Comparison of ENCODE assay signal across 1 cellular context in the genomic region with DNA sequence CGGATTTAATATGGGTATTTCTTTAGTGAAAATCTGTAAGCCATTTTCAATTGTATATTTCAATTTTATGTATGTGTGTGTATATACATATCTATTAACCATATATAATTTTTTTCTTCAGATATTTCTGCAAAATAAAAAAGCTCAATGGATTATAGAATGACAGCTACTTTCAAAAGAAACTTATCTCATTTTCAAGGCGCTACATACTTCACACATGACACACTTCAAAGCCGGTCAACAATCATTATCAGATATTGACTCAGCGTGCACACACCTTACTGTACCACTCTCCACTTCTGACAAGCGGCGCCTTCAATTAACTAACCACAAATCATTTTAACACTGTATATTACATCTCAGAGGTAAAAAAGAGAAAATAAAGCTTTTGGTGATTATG.
TF ChIP-seq lines count a peak whose summit lies in the region.

No MANE protein-coding gene starts in this region.

TF ChIP-seq in GM12878, 131 proteins besides CTCF, POLR2A, EP300 and RAD21 (continued from another document):
- TF ChIP-seq, protein P1, sequence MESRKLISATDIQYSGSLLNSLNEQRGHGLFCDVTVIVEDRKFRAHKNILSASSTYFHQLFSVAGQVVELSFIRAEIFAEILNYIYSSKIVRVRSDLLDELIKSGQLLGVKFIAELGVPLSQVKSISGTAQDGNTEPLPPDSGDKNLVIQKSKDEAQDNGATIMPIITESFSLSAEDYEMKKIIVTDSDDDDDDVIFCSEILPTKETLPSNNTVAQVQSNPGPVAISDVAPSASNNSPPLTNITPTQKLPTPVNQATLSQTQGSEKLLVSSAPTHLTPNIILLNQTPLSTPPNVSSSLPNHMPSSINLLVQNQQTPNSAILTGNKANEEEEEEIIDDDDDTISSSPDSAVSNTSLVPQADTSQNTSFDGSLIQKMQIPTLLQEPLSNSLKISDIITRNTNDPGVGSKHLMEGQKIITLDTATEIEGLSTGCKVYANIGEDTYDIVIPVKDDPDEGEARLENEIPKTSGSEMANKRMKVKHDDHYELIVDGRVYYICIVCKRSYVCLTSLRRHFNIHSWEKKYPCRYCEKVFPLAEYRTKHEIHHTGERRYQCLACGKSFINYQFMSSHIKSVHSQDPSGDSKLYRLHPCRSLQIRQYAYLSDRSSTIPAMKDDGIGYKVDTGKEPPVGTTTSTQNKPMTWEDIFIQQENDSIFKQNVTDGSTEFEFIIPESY (IDR thresholded peaks at IDR 0.05) = peak; percentile 90
- TF ChIP-seq MLLT1 (IDR thresholded peaks at IDR 0.05) (no peak), MYB (IDR thresholded peaks at IDR 0.05; ENCODE audit: borderline replicate concordance, low read depth, low read length) (no peak), RELA (IDR thresholded peaks at IDR 0.05; ENCODE audit: borderline replicate concordance, partially characterized antibody) (no peak)
- TF ChIP-seq, protein P2, sequence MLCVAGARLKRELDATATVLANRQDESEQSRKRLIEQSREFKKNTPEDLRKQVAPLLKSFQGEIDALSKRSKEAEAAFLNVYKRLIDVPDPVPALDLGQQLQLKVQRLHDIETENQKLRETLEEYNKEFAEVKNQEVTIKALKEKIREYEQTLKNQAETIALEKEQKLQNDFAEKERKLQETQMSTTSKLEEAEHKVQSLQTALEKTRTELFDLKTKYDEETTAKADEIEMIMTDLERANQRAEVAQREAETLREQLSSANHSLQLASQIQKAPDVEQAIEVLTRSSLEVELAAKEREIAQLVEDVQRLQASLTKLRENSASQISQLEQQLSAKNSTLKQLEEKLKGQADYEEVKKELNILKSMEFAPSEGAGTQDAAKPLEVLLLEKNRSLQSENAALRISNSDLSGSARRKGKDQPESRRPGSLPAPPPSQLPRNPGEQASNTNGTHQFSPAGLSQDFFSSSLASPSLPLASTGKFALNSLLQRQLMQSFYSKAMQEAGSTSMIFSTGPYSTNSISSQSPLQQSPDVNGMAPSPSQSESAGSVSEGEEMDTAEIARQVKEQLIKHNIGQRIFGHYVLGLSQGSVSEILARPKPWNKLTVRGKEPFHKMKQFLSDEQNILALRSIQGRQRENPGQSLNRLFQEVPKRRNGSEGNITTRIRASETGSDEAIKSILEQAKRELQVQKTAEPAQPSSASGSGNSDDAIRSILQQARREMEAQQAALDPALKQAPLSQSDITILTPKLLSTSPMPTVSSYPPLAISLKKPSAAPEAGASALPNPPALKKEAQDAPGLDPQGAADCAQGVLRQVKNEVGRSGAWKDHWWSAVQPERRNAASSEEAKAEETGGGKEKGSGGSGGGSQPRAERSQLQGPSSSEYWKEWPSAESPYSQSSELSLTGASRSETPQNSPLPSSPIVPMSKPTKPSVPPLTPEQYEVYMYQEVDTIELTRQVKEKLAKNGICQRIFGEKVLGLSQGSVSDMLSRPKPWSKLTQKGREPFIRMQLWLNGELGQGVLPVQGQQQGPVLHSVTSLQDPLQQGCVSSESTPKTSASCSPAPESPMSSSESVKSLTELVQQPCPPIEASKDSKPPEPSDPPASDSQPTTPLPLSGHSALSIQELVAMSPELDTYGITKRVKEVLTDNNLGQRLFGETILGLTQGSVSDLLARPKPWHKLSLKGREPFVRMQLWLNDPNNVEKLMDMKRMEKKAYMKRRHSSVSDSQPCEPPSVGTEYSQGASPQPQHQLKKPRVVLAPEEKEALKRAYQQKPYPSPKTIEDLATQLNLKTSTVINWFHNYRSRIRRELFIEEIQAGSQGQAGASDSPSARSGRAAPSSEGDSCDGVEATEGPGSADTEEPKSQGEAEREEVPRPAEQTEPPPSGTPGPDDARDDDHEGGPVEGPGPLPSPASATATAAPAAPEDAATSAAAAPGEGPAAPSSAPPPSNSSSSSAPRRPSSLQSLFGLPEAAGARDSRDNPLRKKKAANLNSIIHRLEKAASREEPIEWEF (IDR thresholded peaks at IDR 0.05; ENCODE audit: insufficient replicate concordance, low read depth, low read length) = no peak
